ENCODE assay signal across 19 cellular contexts in the genomic region with DNA sequence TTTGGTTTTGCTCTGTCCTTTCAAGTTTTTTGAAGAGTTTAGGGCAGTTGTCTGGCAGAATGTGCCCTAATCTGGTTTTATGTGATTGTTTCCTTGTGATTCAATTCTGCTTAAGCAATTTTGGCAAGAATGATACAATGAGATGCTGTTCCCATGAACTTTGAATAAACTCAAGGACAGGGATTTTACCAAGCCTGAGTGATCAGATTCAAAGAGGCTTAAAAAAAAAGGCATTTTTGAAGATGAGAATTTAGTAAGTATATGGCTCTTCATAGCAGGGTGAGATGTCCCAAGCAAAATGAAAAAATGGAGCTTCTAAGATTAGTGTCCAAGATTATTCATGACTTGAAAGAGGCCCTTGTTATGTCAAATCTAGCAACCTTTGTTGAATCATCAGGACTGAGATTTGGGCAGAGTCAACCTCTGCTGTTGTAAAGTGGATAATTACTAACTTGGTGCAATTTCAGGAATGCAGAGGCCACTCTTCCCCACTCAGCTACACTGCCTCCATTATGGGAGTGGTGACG.
DNase-seq lines count a peak whose midpoint lies in the region; TF ChIP-seq lines count a peak whose summit lies in the region.
"Had no signal": no experiment of that assay in that cellular context is flagged by ENCODE, and none has a peak within 500 bp of the region (broad histone marks: within the 10 kb centered on the region; RNA-seq: fewer than 3 reads in every experiment).

No MANE protein-coding gene starts in this region.

- H3K4me3 ChIP-seq in fibroblast of pulmonary artery (replicated peaks; ENCODE audit: low read depth, low read length) (no peak overlapping the region), skeletal muscle satellite cell (ENCODE audit: low read length) (no peak overlapping the region)
- H3K4me3 ChIP-seq: esophagus squamous epithelium, prostate gland had no signal

- peak; percentile 52 for DNase-seq in GM03348 (ENCODE audit: low spot score)
- peak; percentile 31 for DNase-seq in SK-MEL-5 (ENCODE audit: low read depth, low spot score)
- DNase-seq in fibroblast of pulmonary artery (ENCODE audit: low read depth), result peak; percentile 77
- DNase-seq in NCI-H187 treated with DMSO at 0.1 percent for 48 hours (lab: John Stamatoyannopoulos, UW), result no peak
- no peak for DNase-seq in T-helper 2 cell
- DNase-seq in immature natural killer cell, result no peak
- no peak for DNase-seq in mesenteric fat pad (ENCODE audit: low spot score)
- DNase-seq: activated B cell treated with CpG ODN at 0.5 μM for 24 hours; activated CD8-positive, alpha-beta memory T cell treated with anti-CD3 and anti-CD28 coated beads, Interleukin-2, amount 50 U/mL, for 4 hours; esophagus squamous epithelium; Karpas-422; kidney; NCI-H2171; stimulated activated CD4-positive, alpha-beta T cell treated with anti-CD3 and anti-CD28 coated beads, Interleukin-2, amount 100 ng/mL, for 48 hours had no signal

- no peaks in the 10 kb centered on the region for H3K4me1 Mint-ChIP-seq in immature natural killer cell
- H3K4me1 Mint-ChIP-seq: activated B cell treated with CpG ODN at 0.5 μM for 24 hours; activated naive CD4-positive, alpha-beta T cell treated with anti-CD3 and anti-CD28 coated beads, Interleukin-2, amount 50 U/mL, for 24 hours; CD14-positive monocyte; stimulated activated effector memory CD8-positive, alpha-beta T cell treated with anti-CD3 and anti-CD28 coated beads, Interleukin-12 subunit alpha, Interleukin-12 subunit beta, amount 100 ng/mL, for 72 hours had no signal

- in situ Hi-C loops in SK-MEL-5 (cut with HindIII; ENCODE audit: low pct_unique_long_range_greater_than_20kb, low sequenced_read_pairs), result no loop called here

- H3K9me3 ChIP-seq in skeletal muscle satellite cell (replicated peaks; ENCODE audit: low read length), result no peaks in the 10 kb centered on the region
- H3K9me3 ChIP-seq: prostate gland had no signal

- peak overlapping the region; percentile 35 for H3K4me2 ChIP-seq in skeletal muscle satellite cell (ENCODE audit: low read length)

- no peaks in the 10 kb centered on the region for H3K9me3 Mint-ChIP-seq in immature natural killer cell
- H3K9me3 Mint-ChIP-seq: stimulated activated effector memory CD8-positive, alpha-beta T cell treated with anti-CD3 and anti-CD28 coated beads, Interleukin-12 subunit alpha, Interleukin-12 subunit beta, amount 100 ng/mL, for 72 hours had no signal

- no peak overlapping the region for H3K27ac Mint-ChIP-seq in immature natural killer cell
- H3K27ac Mint-ChIP-seq: activated B cell treated with CpG ODN at 0.5 μM for 24 hours; activated naive CD4-positive, alpha-beta T cell treated with anti-CD3 and anti-CD28 coated beads, Interleukin-2, amount 50 U/mL, for 24 hours; CD14-positive monocyte; stimulated activated effector memory CD8-positive, alpha-beta T cell treated with anti-CD3 and anti-CD28 coated beads, Interleukin-12 subunit alpha, Interleukin-12 subunit beta, amount 100 ng/mL, for 72 hours had no signal

- no peak for TF ChIP-seq CTCF in fibroblast of pulmonary artery (IDR thresholded peaks at IDR 0.05; ENCODE audit: low read length, missing control alignments)

- H3K4me3 Mint-ChIP-seq in immature natural killer cell, result no peak overlapping the region
- H3K4me3 Mint-ChIP-seq: activated B cell treated with CpG ODN at 0.5 μM for 24 hours; activated naive CD4-positive, alpha-beta T cell treated with anti-CD3 and anti-CD28 coated beads, Interleukin-2, amount 50 U/mL, for 24 hours; CD14-positive monocyte; stimulated activated effector memory CD8-positive, alpha-beta T cell treated with anti-CD3 and anti-CD28 coated beads, Interleukin-12 subunit alpha, Interleukin-12 subunit beta, amount 100 ng/mL, for 72 hours had no signal

- no peaks in the 10 kb centered on the region for H3K36me3 ChIP-seq in skeletal muscle satellite cell (ENCODE audit: insufficient read depth, low read length)
- H3K36me3 ChIP-seq: esophagus squamous epithelium, prostate gland had no signal

- peaks cover 47% of the 10 kb centered on the region for H3K4me1 ChIP-seq in skeletal muscle satellite cell (ENCODE audit: control insufficient read depth, insufficient read depth, low read length)

- H3K27me3 Mint-ChIP-seq in immature natural killer cell (ENCODE audit: low read depth in 3 of 3), result peaks cover 2 to 13% (median 3%) of the 10 kb centered on the region in 3 donors
- H3K27me3 Mint-ChIP-seq: activated B cell treated with CpG ODN at 0.5 μM for 24 hours had no signal

- H3K9ac ChIP-seq in skeletal muscle satellite cell (ENCODE audit: low read depth, low read length), result no peak overlapping the region

- no peaks in the 10 kb centered on the region for H3K27me3 ChIP-seq in skeletal muscle satellite cell (ENCODE audit: control insufficient read depth, insufficient read depth, low read length)
- H3K27me3 ChIP-seq: esophagus squamous epithelium had no signal

- H3K36me3 Mint-ChIP-seq in immature natural killer cell, result no peaks in the 10 kb centered on the region
- H3K36me3 Mint-ChIP-seq: activated naive CD4-positive, alpha-beta T cell treated with anti-CD3 and anti-CD28 coated beads, Interleukin-2, amount 50 U/mL, for 24 hours; CD14-positive monocyte; stimulated activated effector memory CD8-positive, alpha-beta T cell treated with anti-CD3 and anti-CD28 coated beads, Interleukin-12 subunit alpha, Interleukin-12 subunit beta, amount 100 ng/mL, for 72 hours had no signal

Comparison
In these comparisons a context has a peak if more than half of its experiments do, and no peak if none do; other contexts are left out.
1. DNase-seq: peak in GM03348 (single experiment), SK-MEL-5 (single experiment) and fibroblast of pulmonary artery (single experiment); none in NCI-H187 treated with DMSO at 0.1 percent for 48 hours (single experiment), T-helper 2 cell (0 of 5), immature natural killer cell (0 of 3) and mesenteric fat pad (single experiment).